8 cellular contexts compared by ENCODE assay signal in the genomic region with DNA sequence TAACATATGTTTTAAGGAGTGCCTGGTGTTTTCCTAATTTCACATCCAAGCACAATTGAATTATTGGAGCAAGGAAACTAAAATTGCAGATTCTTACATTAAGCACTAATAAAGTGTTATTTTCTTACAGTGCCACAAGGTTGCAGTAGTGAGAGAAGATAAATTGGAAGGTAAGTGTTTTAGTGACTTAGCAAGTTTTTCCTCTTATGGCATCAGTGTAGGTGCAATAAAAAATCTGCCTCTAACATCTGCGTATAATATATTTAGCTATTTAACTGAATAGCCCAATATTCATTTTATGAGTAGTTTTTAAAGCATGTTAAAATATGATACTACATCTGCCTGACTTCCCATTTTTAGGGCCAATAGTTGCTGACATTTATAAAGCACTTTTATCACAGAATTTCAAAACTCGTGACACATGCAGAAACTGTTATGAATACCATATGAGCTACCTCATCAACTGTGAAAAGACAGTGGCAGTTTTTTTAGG. TPM values are rescaled to one million over a fixed set of nuclear protein-coding genes. Genes with fewer than 3 reads are reported as not detected.
DNase-seq lines count a peak whose midpoint lies in the region; ATAC-seq and TF ChIP-seq lines count a peak whose summit lies in the region.
"Had no signal": no experiment of that assay in that cellular context is flagged by ENCODE, and none has a peak within 500 bp of the region (broad histone marks: within the 10 kb centered on the region; RNA-seq: fewer than 3 reads in every experiment).

No MANE protein-coding gene starts in this region.

- no peak for TF ChIP-seq POLR2A in prostate gland (IDR thresholded peaks at IDR 0.05)

- H3K4me1 ChIP-seq in Panc1 (ENCODE audit: control insufficient read depth, insufficient read depth, low read length) (no peaks in the 10 kb centered on the region), prostate gland (replicated peaks) (peaks cover 7% of the 10 kb centered on the region)

- 19% methylated on average over 2 of the region's 2 CpGs for WGBS in prostate gland

- peaks cover 31% of the 10 kb centered on the region for H3K36me3 ChIP-seq in Panc1 (ENCODE audit: control insufficient read depth, insufficient read depth, low read length)
- no peaks in the 10 kb centered on the region for H3K36me3 ChIP-seq in prostate gland

- BruUV-seq in Panc1 (replicated peaks; lab: Mats Ljungman, UMichigan): no TSS peak

- no peak overlapping the region for H3K27ac Mint-ChIP-seq in activated naive CD4-positive, alpha-beta T cell treated with anti-CD3 and anti-CD28 coated beads, Interleukin-2, amount 10 ng/mL, durations not matched to agents 7 days and 5 days
- no peak overlapping the region for H3K27ac Mint-ChIP-seq in activated CD4-positive, alpha-beta T cell treated with anti-CD3 and anti-CD28 coated beads for 36 hours
- H3K27ac Mint-ChIP-seq: activated B cell treated with CpG ODN at 0.5 μM for 24 hours had no signal

- POLR2A ChIA-PET in Panc1 (lab: Charles Lee): no interaction called here
- POLR2A ChIA-PET in activated CD4-positive, alpha-beta T cell treated with anti-CD3 and anti-CD28 coated beads for 36 hours (lab: Charles Lee): no interaction called here

- TF ChIP-seq CTCF in GM13976 (IDR thresholded peaks at IDR 0.05; ENCODE audit: borderline replicate concordance, control extremely low read depth, extremely low read depth, insufficient read depth, missing control alignments) (peak; percentile 30), Panc1 (IDR thresholded peaks at IDR 0.05) (peak; percentile 68; the same call in 1 of the 2 replicates), fibroblast of mammary gland (conservative IDR thresholded peaks at IDR 0.05; ENCODE audit: control insufficient read depth, insufficient read depth, low read depth, low read length) (peak; percentile 56), prostate gland (IDR thresholded peaks at IDR 0.05) (peak in 3 of 4 experiments; percentile 35 to 62 (median 62))

- H3K36me3 Mint-ChIP-seq in activated naive CD4-positive, alpha-beta T cell treated with anti-CD3 and anti-CD28 coated beads, Interleukin-2, amount 10 ng/mL, durations not matched to agents 7 days and 5 days: peaks cover 22% of the 10 kb centered on the region
- peaks cover 35% of the 10 kb centered on the region for H3K36me3 Mint-ChIP-seq in activated CD4-positive, alpha-beta T cell treated with anti-CD3 and anti-CD28 coated beads for 36 hours (ENCODE audit: low read depth)

- H3K9me3 ChIP-seq in Panc1 (ENCODE audit: control insufficient read depth, insufficient read depth, low read depth, low read length) (no peaks in the 10 kb centered on the region), prostate gland (no peaks in the 10 kb centered on the region)

- H3K27me3 Mint-ChIP-seq in activated naive CD4-positive, alpha-beta T cell treated with anti-CD3 and anti-CD28 coated beads, Interleukin-2, amount 10 ng/mL, durations not matched to agents 7 days and 5 days: no peaks in the 10 kb centered on the region
- no peaks in the 10 kb centered on the region for H3K27me3 Mint-ChIP-seq in activated CD4-positive, alpha-beta T cell treated with anti-CD3 and anti-CD28 coated beads for 36 hours
- H3K27me3 Mint-ChIP-seq: activated B cell treated with CpG ODN at 0.5 μM for 24 hours had no signal

- H3K4me3 ChIP-seq in Panc1 (ENCODE audit: low read depth in 2 of 2, low read length in 2 of 2) (no peak overlapping the region), fibroblast of mammary gland (ENCODE audit: control insufficient read depth, low read depth, low read length) (no peak overlapping the region), prostate gland (no peak overlapping the region)

- H3K27me3 ChIP-seq in Panc1 (ENCODE audit: control insufficient read depth, insufficient read depth, low read length) (no peaks in the 10 kb centered on the region), prostate gland (replicated peaks; ENCODE audit: insufficient read depth) (no peaks in the 10 kb centered on the region)

- ATAC-seq in Panc1 (no peak), GM19452 (IDR thresholded peaks at IDR 0.05; ENCODE audit: unreplicated experiment) (no peak)
- ATAC-seq in activated CD4-positive, alpha-beta T cell treated with anti-CD3 and anti-CD28 coated beads for 36 hours: no peak

- H3K9me3 Mint-ChIP-seq in activated naive CD4-positive, alpha-beta T cell treated with anti-CD3 and anti-CD28 coated beads, Interleukin-2, amount 10 ng/mL, durations not matched to agents 7 days and 5 days: no peaks in the 10 kb centered on the region
- H3K9me3 Mint-ChIP-seq in activated CD4-positive, alpha-beta T cell treated with anti-CD3 and anti-CD28 coated beads for 36 hours (ENCODE audit: low read depth): no peaks in the 10 kb centered on the region
- H3K9me3 Mint-ChIP-seq: activated B cell treated with CpG ODN at 0.5 μM for 24 hours had no signal

- DNase-seq in GM13976 (ENCODE audit: low spot score) (no peak), Panc1 (ENCODE audit: low read depth, low spot score) (peak; percentile 25), fibroblast of mammary gland (ENCODE audit: low read depth) (peak; percentile 82), prostate gland (ENCODE audit: low spot score) (no peak)
- no peak for DNase-seq in activated naive CD4-positive, alpha-beta T cell treated with anti-CD3 and anti-CD28 coated beads, Interleukin-2, amount 10 ng/mL, durations not matched to agents 7 days and 5 days
- DNase-seq in activated CD4-positive, alpha-beta T cell treated with anti-CD3 and anti-CD28 coated beads for 36 hours: no peak
- DNase-seq: activated B cell treated with CpG ODN at 0.5 μM for 24 hours had no signal

- no peaks in the 10 kb centered on the region for H3K4me1 Mint-ChIP-seq in activated naive CD4-positive, alpha-beta T cell treated with anti-CD3 and anti-CD28 coated beads, Interleukin-2, amount 10 ng/mL, durations not matched to agents 7 days and 5 days
- peaks cover 2% of the 10 kb centered on the region for H3K4me1 Mint-ChIP-seq in activated CD4-positive, alpha-beta T cell treated with anti-CD3 and anti-CD28 coated beads for 36 hours
- H3K4me1 Mint-ChIP-seq: activated B cell treated with CpG ODN at 0.5 μM for 24 hours had no signal

- CTCF ChIA-PET in Panc1 (lab: Charles Lee): no interaction called here
- CTCF ChIA-PET in activated naive CD4-positive, alpha-beta T cell treated with anti-CD3 and anti-CD28 coated beads, Interleukin-2, amount 10 ng/mL, durations not matched to agents 7 days and 5 days (lab: Charles Lee): no interaction called here
- CTCF ChIA-PET in activated CD4-positive, alpha-beta T cell treated with anti-CD3 and anti-CD28 coated beads for 36 hours (lab: Charles Lee): interaction anchor here (0.8 to 1.0 kb wide), 2 partner anchors 10 to 137 kb away, joined by 3 to 4 read pairs; a partner anchor contains a TSS

- in situ Hi-C loops in GM13976 (cut with MboI; ENCODE audit: low sequenced_read_pairs, unreplicated experiment): no loop called here
- in situ Hi-C loops in Panc1 (cut with HindIII; ENCODE audit: low pct_unique_long_range_greater_than_20kb, low sequenced_read_pairs): no loop called here

- no peak overlapping the region for H3K4me3 Mint-ChIP-seq in activated naive CD4-positive, alpha-beta T cell treated with anti-CD3 and anti-CD28 coated beads, Interleukin-2, amount 10 ng/mL, durations not matched to agents 7 days and 5 days
- no peak overlapping the region for H3K4me3 Mint-ChIP-seq in activated CD4-positive, alpha-beta T cell treated with anti-CD3 and anti-CD28 coated beads for 36 hours
- H3K4me3 Mint-ChIP-seq: activated B cell treated with CpG ODN at 0.5 μM for 24 hours had no signal

- intact Hi-C loops in Panc1 (cut with micrococcal nuclease; ENCODE audit: unreplicated experiment) (loop anchor here (5.0 kb wide), 1 partner anchor 116 kb away; no protein-coding TSS in a partner anchor), prostate gland (cut with DNase I) (loop anchor here (2.0 to 5.0 kb wide), 3 partner anchors 71 to 115 kb away; no protein-coding TSS in a partner anchor)
- intact Hi-C loops in activated CD4-positive, alpha-beta T cell treated with anti-CD3 and anti-CD28 coated beads for 36 hours (cut with DNase I, micrococcal nuclease): no loop called here

- H3K27ac ChIP-seq in Panc1 (ENCODE audit: low read length) (no peak overlapping the region), prostate gland (peak overlapping the region in 1 of 2 donors; percentile 43)

RNA-seq across cellular contexts. Expression of a gene that starts 19.0 kb away (rescaled TPM):
- total RNA-seq in Panc1 (2021; ENCODE audit: unreplicated experiment) (31.7 TPM), prostate gland (10 to 100 TPM in 1 of 2 donors, 1 to 10 TPM in 1; 9.0 to 11.8 TPM)
- 14.8 TPM for polyA plus RNA-seq in Panc1 (2012; ENCODE audit: insufficient read length)
- 10 to 100 TPM; 70.0 to 79.8 TPM for total RNA-seq in activated CD4-positive, alpha-beta T cell treated with anti-CD3 and anti-CD28 coated beads for 36 hours

Comparison
In these comparisons a context has a peak if more than half of its experiments do, and no peak if none do; other contexts are left out.
1. DNase-seq: peak in Panc1 (single experiment) and fibroblast of mammary gland (single experiment); none in GM13976 (single experiment), prostate gland (single experiment), activated naive CD4-positive, alpha-beta T cell treated with anti-CD3 and anti-CD28 coated beads, Interleukin-2, amount 10 ng/mL, durations not matched to agents 7 days and 5 days (single experiment) and activated CD4-positive, alpha-beta T cell treated with anti-CD3 and anti-CD28 coated beads for 36 hours (single experiment).
2. intact Hi-C loops: an anchor here in Panc1 (5.0 kb wide) and prostate gland (2.0 to 5.0 kb wide); none called in activated CD4-positive, alpha-beta T cell treated with anti-CD3 and anti-CD28 coated beads for 36 hours.
3. Peak in every context shown above with its lines, with median percentiles within 50 percentile points of each other: CTCF ChIP-seq.